Comparison of ENCODE assay signal across 24 cellular contexts in genomic region chr9:74333633-74334032, GRCh38.
DNase-seq lines count a peak whose midpoint lies in the region; ATAC-seq and TF ChIP-seq lines count a peak whose summit lies in the region.
"Had no signal": no experiment of that assay in that cellular context is flagged by ENCODE, and none has a peak within 500 bp of the region (broad histone marks: within the 10 kb centered on the region; RNA-seq: fewer than 3 reads in every experiment).

No MANE protein-coding gene starts in this region.

- intact Hi-C loops in activated T-helper 1 cell treated with anti-CD3 and anti-CD28 coated beads, Interleukin-12 subunit alpha, Interleukin-12 subunit beta, Interleukin-2, Interleukin-4 antibody, amounts not matched to agents 30 ng/mL and 10 ng/mL and 1 ng/mL, durations not matched to agents 14 hours and 24 hours and 36 hours (cut with micrococcal nuclease), result loop anchor here (10.0 kb wide), 1 partner anchor 161 kb away; the partner anchor contains the start of gene RORB
- intact Hi-C loops in mammary epithelial cell (cut with micrococcal nuclease), result no loop called here

- no peaks in the 10 kb centered on the region for H3K27me3 Mint-ChIP-seq in activated naive CD8-positive, alpha-beta T cell treated with anti-CD3 and anti-CD28 coated beads, Interleukin-2, amount 10 ng/mL, durations not matched to agents 7 days and 5 days
- H3K27me3 Mint-ChIP-seq in activated naive CD8-positive, alpha-beta T cell treated with anti-CD3 and anti-CD28 coated beads for 36 hours, result no peaks in the 10 kb centered on the region
- peaks cover 2% of the 10 kb centered on the region for H3K27me3 Mint-ChIP-seq in activated T-helper 1 cell treated with anti-CD3 and anti-CD28 coated beads, Interleukin-12 subunit alpha, Interleukin-12 subunit beta, Interleukin-2, Interleukin-4 antibody, amounts not matched to agents 30 ng/mL and 10 ng/mL and 1 ng/mL, durations not matched to agents 14 hours and 24 hours and 36 hours (ENCODE audit: insufficient read depth)
- H3K27me3 Mint-ChIP-seq: activated CD4-positive, alpha-beta T cell treated with anti-CD3 and anti-CD28 coated beads for 36 hours had no signal

- POLR2A ChIA-PET in activated naive CD8-positive, alpha-beta T cell treated with anti-CD3 and anti-CD28 coated beads, Interleukin-2, amount 10 ng/mL, durations not matched to agents 7 days and 5 days (lab: Charles Lee), result no interaction called here

- H3K4me3 ChIP-seq in mammary epithelial cell (replicated peaks in 1 of 3; ENCODE audit: insufficient read depth in 1 of 3, low read depth in 2 of 3, low read length in 3 of 3), result no peak overlapping the region
- H3K4me3 ChIP-seq: A549, colonic mucosa, K562, lower lobe of right lung, SJSA1, spleen, transverse colon had no signal

- no peaks in the 10 kb centered on the region for H4K20me1 ChIP-seq in mammary epithelial cell (ENCODE audit: insufficient read depth, low read length)

- no peaks in the 10 kb centered on the region for H3K4me1 ChIP-seq in mammary epithelial cell (ENCODE audit: insufficient read depth, low read length)
- H3K4me1 ChIP-seq: A549, colonic mucosa, lower lobe of right lung, SJSA1, spleen, transverse colon had no signal

- 33% methylated on average over 1 of the region's 3 CpGs for WGBS in mammary epithelial cell (ENCODE audit: low coverage, missing lambda C conversion rate)

- dilution Hi-C loops in mammary epithelial cell (cut with HindIII; ENCODE audit: low sequenced_read_pairs), result no loop called here

- H3K36me3 Mint-ChIP-seq in activated naive CD8-positive, alpha-beta T cell treated with anti-CD3 and anti-CD28 coated beads, Interleukin-2, amount 10 ng/mL, durations not matched to agents 7 days and 5 days, result no peaks in the 10 kb centered on the region
- no peaks in the 10 kb centered on the region for H3K36me3 Mint-ChIP-seq in activated naive CD8-positive, alpha-beta T cell treated with anti-CD3 and anti-CD28 coated beads for 36 hours
- peaks cover 3% of the 10 kb centered on the region for H3K36me3 Mint-ChIP-seq in activated T-helper 1 cell treated with anti-CD3 and anti-CD28 coated beads, Interleukin-12 subunit alpha, Interleukin-12 subunit beta, Interleukin-2, Interleukin-4 antibody, amounts not matched to agents 30 ng/mL and 10 ng/mL and 1 ng/mL, durations not matched to agents 14 hours and 24 hours and 36 hours (ENCODE audit: low read depth)

- H3K4me2 ChIP-seq in mammary epithelial cell (ENCODE audit: insufficient read depth, low read depth, low read length), result no peak overlapping the region
- H3K4me2 ChIP-seq: A549 had no signal

- no TSS peak for BruUV-seq in mammary epithelial cell (replicated peaks; lab: Mats Ljungman, UMichigan)

- no peak for TF ChIP-seq CTCF in mammary epithelial cell (conservative IDR thresholded peaks at IDR 0.05 in 1 of 2, IDR thresholded peaks at IDR 0.05 in 1 of 2; ENCODE audit: extremely low read depth in 1 of 2, insufficient read depth in 1 of 2, low read depth in 1 of 2, low read length in 2 of 2)

- CTCF ChIA-PET in mammary epithelial cell (lab: Charles Lee; ENCODE audit: low non-redundant PET), result no interaction called here

- H3K9me3 ChIP-seq in mammary epithelial cell (replicated peaks; ENCODE audit: insufficient read depth, low read length), result no peaks in the 10 kb centered on the region
- H3K9me3 ChIP-seq: A549, colonic mucosa, lower lobe of right lung, SJSA1, spleen, transverse colon had no signal

- no peaks in the 10 kb centered on the region for H3K9me3 Mint-ChIP-seq in activated naive CD8-positive, alpha-beta T cell treated with anti-CD3 and anti-CD28 coated beads, Interleukin-2, amount 10 ng/mL, durations not matched to agents 7 days and 5 days
- H3K9me3 Mint-ChIP-seq in activated naive CD8-positive, alpha-beta T cell treated with anti-CD3 and anti-CD28 coated beads for 36 hours, result no peaks in the 10 kb centered on the region
- H3K9me3 Mint-ChIP-seq in activated T-helper 1 cell treated with anti-CD3 and anti-CD28 coated beads, Interleukin-12 subunit alpha, Interleukin-12 subunit beta, Interleukin-2, Interleukin-4 antibody, amounts not matched to agents 30 ng/mL and 10 ng/mL and 1 ng/mL, durations not matched to agents 14 hours and 24 hours and 36 hours, result peaks cover 7% of the 10 kb centered on the region
- H3K9me3 Mint-ChIP-seq: neural crest cell had no signal

- H3K27ac Mint-ChIP-seq in activated naive CD8-positive, alpha-beta T cell treated with anti-CD3 and anti-CD28 coated beads, Interleukin-2, amount 10 ng/mL, durations not matched to agents 7 days and 5 days, result peak overlapping the region; percentile 71
- no peak overlapping the region for H3K27ac Mint-ChIP-seq in activated naive CD8-positive, alpha-beta T cell treated with anti-CD3 and anti-CD28 coated beads for 36 hours
- H3K27ac Mint-ChIP-seq in activated T-helper 1 cell treated with anti-CD3 and anti-CD28 coated beads, Interleukin-12 subunit alpha, Interleukin-12 subunit beta, Interleukin-2, Interleukin-4 antibody, amounts not matched to agents 30 ng/mL and 10 ng/mL and 1 ng/mL, durations not matched to agents 14 hours and 24 hours and 36 hours, result peak overlapping the region; percentile 38
- H3K27ac Mint-ChIP-seq: activated CD4-positive, alpha-beta T cell treated with anti-CD3 and anti-CD28 coated beads for 36 hours had no signal

- no peak overlapping the region for H2AFZ ChIP-seq in mammary epithelial cell (ENCODE audit: low read depth, low read length)

- no peaks in the 10 kb centered on the region for H3K79me2 ChIP-seq in mammary epithelial cell (ENCODE audit: insufficient read depth, low read length)

- H3K27ac ChIP-seq in mammary epithelial cell (ENCODE audit: insufficient read depth, low read depth, low read length), result no peak overlapping the region
- H3K27ac ChIP-seq: A549, colonic mucosa, lower lobe of right lung, SJSA1, spleen, transverse colon had no signal

- H3K27me3 ChIP-seq in mammary epithelial cell (ENCODE audit: insufficient read depth, low read length), result no peaks in the 10 kb centered on the region
- H3K27me3 ChIP-seq: colonic mucosa, SJSA1, spleen, transverse colon had no signal

- peak; percentile 39 for ATAC-seq in activated naive CD8-positive, alpha-beta T cell treated with anti-CD3 and anti-CD28 coated beads, Interleukin-2, amount 10 ng/mL, durations not matched to agents 7 days and 5 days (ENCODE audit: low read depth)
- no peak for ATAC-seq in HG03571 (IDR thresholded peaks at IDR 0.05; ENCODE audit: unreplicated experiment)
- no peak for ATAC-seq in GM18520 (IDR thresholded peaks at IDR 0.05; ENCODE audit: unreplicated experiment)
- ATAC-seq: A549; activated CD4-positive, alpha-beta T cell treated with anti-CD3 and anti-CD28 coated beads for 36 hours; HCT116; K562; lower lobe of right lung; right cardiac atrium had no signal

- H3K9ac ChIP-seq in mammary epithelial cell (ENCODE audit: insufficient read depth, low read length), result no peak overlapping the region

- in situ Hi-C loops in mammary epithelial cell (cut with MboI; ENCODE audit: low sequenced_read_pairs in 2 of 2), result no loop called here

- DNase-seq in activated naive CD8-positive, alpha-beta T cell treated with anti-CD3 and anti-CD28 coated beads, Interleukin-2, amount 10 ng/mL, durations not matched to agents 7 days and 5 days, result no peak
- DNase-seq in activated naive CD8-positive, alpha-beta T cell treated with anti-CD3 and anti-CD28 coated beads for 36 hours, result no peak
- DNase-seq in NOMO-1 treated with dmso at 0.1 percent for 144 hours (lab: John Stamatoyannopoulos, UW; ENCODE audit: unreplicated experiment) (peak; percentile 69), mammary epithelial cell (no peak), AML-193 (lab: John Stamatoyannopoulos, UW) (no peak)
- DNase-seq in activated T-helper 1 cell treated with anti-CD3 and anti-CD28 coated beads, Interleukin-12 subunit alpha, Interleukin-12 subunit beta, Interleukin-2, Interleukin-4 antibody, amounts not matched to agents 30 ng/mL and 10 ng/mL and 1 ng/mL, durations not matched to agents 14 hours and 24 hours and 36 hours (ENCODE audit: low spot score), result no peak
- DNase-seq: activated CD4-positive, alpha-beta T cell treated with anti-CD3 and anti-CD28 coated beads for 36 hours; activated naive CD4-positive, alpha-beta T cell treated with anti-CD3 and anti-CD28 coated beads, Interleukin-2, amount 50 U/mL, for 16 hours; colonic mucosa; effector memory CD4-positive, alpha-beta T cell; lower lobe of right lung; NCI-H2171; NCI-H510A treated with DMSO at 0.1 percent for 48 hours; posterior cingulate gyrus; right cardiac atrium; spleen; transverse colon had no signal

- H3K4me3 Mint-ChIP-seq in activated naive CD8-positive, alpha-beta T cell treated with anti-CD3 and anti-CD28 coated beads, Interleukin-2, amount 10 ng/mL, durations not matched to agents 7 days and 5 days, result peak overlapping the region; percentile 67
- no peak overlapping the region for H3K4me3 Mint-ChIP-seq in activated naive CD8-positive, alpha-beta T cell treated with anti-CD3 and anti-CD28 coated beads for 36 hours
- peak overlapping the region; percentile 7 for H3K4me3 Mint-ChIP-seq in activated T-helper 1 cell treated with anti-CD3 and anti-CD28 coated beads, Interleukin-12 subunit alpha, Interleukin-12 subunit beta, Interleukin-2, Interleukin-4 antibody, amounts not matched to agents 30 ng/mL and 10 ng/mL and 1 ng/mL, durations not matched to agents 14 hours and 24 hours and 36 hours
- H3K4me3 Mint-ChIP-seq: activated CD4-positive, alpha-beta T cell treated with anti-CD3 and anti-CD28 coated beads for 36 hours; neural crest cell had no signal

- H3K36me3 ChIP-seq in mammary epithelial cell (ENCODE audit: insufficient read depth, low read length), result no peaks in the 10 kb centered on the region
- H3K36me3 ChIP-seq: colonic mucosa, lower lobe of right lung, SJSA1, spleen, transverse colon had no signal

- H3K4me1 Mint-ChIP-seq in activated naive CD8-positive, alpha-beta T cell treated with anti-CD3 and anti-CD28 coated beads, Interleukin-2, amount 10 ng/mL, durations not matched to agents 7 days and 5 days, result peaks cover 15% of the 10 kb centered on the region
- peaks cover 2% of the 10 kb centered on the region for H3K4me1 Mint-ChIP-seq in activated naive CD8-positive, alpha-beta T cell treated with anti-CD3 and anti-CD28 coated beads for 36 hours
- peaks cover 48% of the 10 kb centered on the region for H3K4me1 Mint-ChIP-seq in activated T-helper 1 cell treated with anti-CD3 and anti-CD28 coated beads, Interleukin-12 subunit alpha, Interleukin-12 subunit beta, Interleukin-2, Interleukin-4 antibody, amounts not matched to agents 30 ng/mL and 10 ng/mL and 1 ng/mL, durations not matched to agents 14 hours and 24 hours and 36 hours (ENCODE audit: low read depth)
- H3K4me1 Mint-ChIP-seq: neural crest cell had no signal
